19 cellular contexts compared by ENCODE assay signal in genomic region chr11:44700009-44700408, GRCh38.
"Had no signal": no experiment of that assay in that cellular context is flagged by ENCODE, and none has a peak within 500 bp of the region (broad histone marks: within the 10 kb centered on the region; RNA-seq: fewer than 3 reads in every experiment).

No MANE protein-coding gene starts in this region.

- H3K4me1 Mint-ChIP-seq: stimulated activated naive B cell treated with anti-CD40 and anti-IgM and Interleukin-4, amounts not matched to agents 10 μg/mL and 1 μg/mL and 100 μg/mL, for 72 hours had no signal

- H3K4me1 ChIP-seq: breast epithelium, pancreas, prostate gland had no signal

- H3K27me3 ChIP-seq: breast epithelium, pancreas, sigmoid colon had no signal

- H3K36me3 ChIP-seq: breast epithelium, esophagus squamous epithelium, lower lobe of right lung, pancreas, prostate gland, sigmoid colon, stomach, thoracic aorta had no signal

- H3K4me3 ChIP-seq: breast epithelium, esophagus squamous epithelium, lower lobe of right lung, pancreas, prostate gland, sigmoid colon, skin epidermis, stomach, thoracic aorta had no signal

- H3K27ac Mint-ChIP-seq: memory B cell; stimulated activated naive B cell treated with anti-CD40 and anti-IgM and Interleukin-4, amounts not matched to agents 10 μg/mL and 1 μg/mL and 100 μg/mL, for 72 hours had no signal

- H3K9me3 ChIP-seq: lower lobe of right lung, pancreas, prostate gland had no signal

- DNase-seq: effector memory CD8-positive, alpha-beta T cell; esophagus squamous epithelium; foreskin fibroblast; hippocampal formation; lower lobe of right lung; naive thymus-derived CD4-positive, alpha-beta T cell; retina; sigmoid colon; stimulated activated CD4-positive, alpha-beta T cell treated with anti-CD3 and anti-CD28 coated beads, Interleukin-2, amount 100 ng/mL, for 24 hours; stimulated activated CD4-positive, alpha-beta T cell treated with anti-CD3 and anti-CD28 coated beads, Interleukin-4, amount 100 ng/mL, for 4 hours; stimulated activated naive B cell treated with anti-CD40 and anti-IgM and Interleukin-4, amounts not matched to agents 10 μg/mL and 1 μg/mL and 100 μg/mL, for 72 hours; stomach; trophoblast cell had no signal

- ATAC-seq: effector memory CD8-positive, alpha-beta T cell; naive thymus-derived CD4-positive, alpha-beta T cell; pancreas; stimulated activated naive B cell treated with anti-CD40 and anti-IgM and Interleukin-4, amounts not matched to agents 10 μg/mL and 1 μg/mL and 100 μg/mL, for 72 hours had no signal

- H3K9me3 Mint-ChIP-seq: effector memory CD8-positive, alpha-beta T cell; memory B cell had no signal

- H3K36me3 Mint-ChIP-seq: memory B cell; stimulated activated naive B cell treated with anti-CD40 and anti-IgM and Interleukin-4, amounts not matched to agents 10 μg/mL and 1 μg/mL and 100 μg/mL, for 72 hours had no signal

- H3K4me3 Mint-ChIP-seq: effector memory CD8-positive, alpha-beta T cell; memory B cell; stimulated activated naive B cell treated with anti-CD40 and anti-IgM and Interleukin-4, amounts not matched to agents 10 μg/mL and 1 μg/mL and 100 μg/mL, for 72 hours had no signal

- H3K27ac ChIP-seq: breast epithelium, esophagus squamous epithelium, lower lobe of right lung, pancreas, prostate gland, skin epidermis, stomach, thoracic aorta had no signal
